ENCODE assay signal across 10 cellular contexts in genomic region chr1:21610027-21610426, GRCh38. TPM values are rescaled to one million over a fixed set of nuclear protein-coding genes. Genes with fewer than 3 reads are reported as not detected.
"Had no signal": no experiment of that assay in that cellular context is flagged by ENCODE, and none has a peak within 500 bp of the region (broad histone marks: within the 10 kb centered on the region; RNA-seq: fewer than 3 reads in every experiment).

No MANE protein-coding gene starts in this region.

- FAIRE-seq: H1, H54, HepG2 had no signal

- H3K4me3 Mint-ChIP-seq: GM23338, HFFc6 had no signal

- H3K27ac Mint-ChIP-seq: GM23338, HFFc6 had no signal

- H3K9me3 ChIP-seq: HAP-1 had no signal

- DNase-seq: HFFc6, KG1 had no signal

- H3K9me3 Mint-ChIP-seq: GM23338, HFFc6 had no signal

- H3K4me2 ChIP-seq: GM23338 had no signal

- ATAC-seq: GM23338, HCT116, HepG2 had no signal

- H3K36me3 ChIP-seq: HAP-1 had no signal

- H2AFZ ChIP-seq: GM23338 had no signal

- H3K27ac ChIP-seq: HL-60 had no signal

- H3K4me3 ChIP-seq: GM23338, HAP-1 had no signal

- H3K36me3 Mint-ChIP-seq: IgD-negative memory B cell had no signal

RNA-seq across cellular contexts. Expression of gene RAP1GAP, which starts 59.1 kb away (rescaled TPM):
- polyA plus RNA-seq: IgD-negative memory B cell had no signal
